Comparison of ENCODE assay signal across 2 cellular contexts in the genomic region with DNA sequence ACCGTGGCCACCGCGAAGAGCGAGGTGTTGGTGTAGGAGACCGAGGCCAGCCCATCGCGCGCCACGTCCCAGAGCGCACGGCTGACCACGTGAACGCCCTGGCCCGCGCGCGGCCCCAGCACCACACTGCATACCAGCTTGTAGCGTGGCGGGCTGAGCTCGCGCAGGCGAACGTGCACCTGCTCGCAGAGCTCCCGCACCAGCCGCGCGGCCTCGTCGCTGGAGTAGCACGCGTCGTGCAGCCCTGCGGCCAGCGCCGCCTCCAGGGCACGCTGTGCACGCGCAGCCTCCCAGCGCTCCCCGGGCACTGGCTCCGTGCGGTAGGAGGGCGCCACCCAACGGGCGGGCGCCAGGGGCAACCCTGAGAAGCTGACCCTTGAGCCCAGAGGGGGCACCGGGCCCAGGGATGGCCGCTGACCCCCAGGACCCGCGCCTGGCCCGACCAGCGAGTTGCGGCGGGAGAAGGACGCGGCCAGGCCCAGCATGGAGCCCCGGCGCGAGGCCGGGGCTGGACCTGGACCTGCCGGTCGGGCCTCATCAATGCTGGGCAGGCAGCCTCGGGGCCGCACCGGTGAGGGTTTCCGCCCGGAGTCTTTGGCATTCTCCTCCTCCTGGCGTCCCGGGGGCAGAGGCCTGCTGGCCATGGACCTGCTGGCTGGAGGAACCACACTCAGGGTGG.
TF ChIP-seq lines count a peak whose summit lies in the region.

No MANE protein-coding gene starts in this region.

TF ChIP-seq in GM12878, 131 proteins besides CTCF, POLR2A, EP300 and RAD21:
- TF ChIP-seq BMI1 (IDR thresholded peaks at IDR 0.05; ENCODE audit: borderline replicate concordance): no peak
- TF ChIP-seq SMAD5 (IDR thresholded peaks at IDR 0.05; ENCODE audit: low read depth): no peak
- no peak for TF ChIP-seq MYC (IDR thresholded peaks at IDR 0.05; ENCODE audit: insufficient read depth, insufficient read length, insufficient replicate concordance, low read length, severe bottlenecking)
- TF ChIP-seq, protein P1, sequence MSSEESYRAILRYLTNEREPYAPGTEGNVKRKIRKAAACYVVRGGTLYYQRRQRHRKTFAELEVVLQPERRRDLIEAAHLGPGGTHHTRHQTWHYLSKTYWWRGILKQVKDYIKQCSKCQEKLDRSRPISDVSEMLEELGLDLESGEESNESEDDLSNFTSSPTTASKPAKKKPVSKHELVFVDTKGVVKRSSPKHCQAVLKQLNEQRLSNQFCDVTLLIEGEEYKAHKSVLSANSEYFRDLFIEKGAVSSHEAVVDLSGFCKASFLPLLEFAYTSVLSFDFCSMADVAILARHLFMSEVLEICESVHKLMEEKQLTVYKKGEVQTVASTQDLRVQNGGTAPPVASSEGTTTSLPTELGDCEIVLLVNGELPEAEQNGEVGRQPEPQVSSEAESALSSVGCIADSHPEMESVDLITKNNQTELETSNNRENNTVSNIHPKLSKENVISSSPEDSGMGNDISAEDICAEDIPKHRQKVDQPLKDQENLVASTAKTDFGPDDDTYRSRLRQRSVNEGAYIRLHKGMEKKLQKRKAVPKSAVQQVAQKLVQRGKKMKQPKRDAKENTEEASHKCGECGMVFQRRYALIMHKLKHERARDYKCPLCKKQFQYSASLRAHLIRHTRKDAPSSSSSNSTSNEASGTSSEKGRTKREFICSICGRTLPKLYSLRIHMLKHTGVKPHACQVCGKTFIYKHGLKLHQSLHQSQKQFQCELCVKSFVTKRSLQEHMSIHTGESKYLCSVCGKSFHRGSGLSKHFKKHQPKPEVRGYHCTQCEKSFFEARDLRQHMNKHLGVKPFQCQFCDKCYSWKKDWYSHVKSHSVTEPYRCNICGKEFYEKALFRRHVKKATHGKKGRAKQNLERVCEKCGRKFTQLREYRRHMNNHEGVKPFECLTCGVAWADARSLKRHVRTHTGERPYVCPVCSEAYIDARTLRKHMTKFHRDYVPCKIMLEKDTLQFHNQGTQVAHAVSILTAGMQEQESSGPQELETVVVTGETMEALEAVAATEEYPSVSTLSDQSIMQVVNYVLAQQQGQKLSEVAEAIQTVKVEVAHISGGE (CRISPR knock-in tag; IDR thresholded peaks at IDR 0.05): no peak
- TF ChIP-seq MTA2 (IDR thresholded peaks at IDR 0.05; ENCODE audit: low read depth): no peak
- no peak for TF ChIP-seq CHD1 (IDR thresholded peaks at IDR 0.05; ENCODE audit: low read depth, low read length)
- TF ChIP-seq ATF7 (IDR thresholded peaks at IDR 0.05; ENCODE audit: low read depth): no peak
- TF ChIP-seq RBBP5 (conservative IDR thresholded peaks at IDR 0.05): no peak
- TF ChIP-seq, protein P2, sequence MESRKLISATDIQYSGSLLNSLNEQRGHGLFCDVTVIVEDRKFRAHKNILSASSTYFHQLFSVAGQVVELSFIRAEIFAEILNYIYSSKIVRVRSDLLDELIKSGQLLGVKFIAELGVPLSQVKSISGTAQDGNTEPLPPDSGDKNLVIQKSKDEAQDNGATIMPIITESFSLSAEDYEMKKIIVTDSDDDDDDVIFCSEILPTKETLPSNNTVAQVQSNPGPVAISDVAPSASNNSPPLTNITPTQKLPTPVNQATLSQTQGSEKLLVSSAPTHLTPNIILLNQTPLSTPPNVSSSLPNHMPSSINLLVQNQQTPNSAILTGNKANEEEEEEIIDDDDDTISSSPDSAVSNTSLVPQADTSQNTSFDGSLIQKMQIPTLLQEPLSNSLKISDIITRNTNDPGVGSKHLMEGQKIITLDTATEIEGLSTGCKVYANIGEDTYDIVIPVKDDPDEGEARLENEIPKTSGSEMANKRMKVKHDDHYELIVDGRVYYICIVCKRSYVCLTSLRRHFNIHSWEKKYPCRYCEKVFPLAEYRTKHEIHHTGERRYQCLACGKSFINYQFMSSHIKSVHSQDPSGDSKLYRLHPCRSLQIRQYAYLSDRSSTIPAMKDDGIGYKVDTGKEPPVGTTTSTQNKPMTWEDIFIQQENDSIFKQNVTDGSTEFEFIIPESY (IDR thresholded peaks at IDR 0.05): 0 out of 2 replicates have a peak, but pooled peaks have one; percentile 35
- TF ChIP-seq MEF2B (IDR thresholded peaks at IDR 0.05; ENCODE audit: partially characterized antibody, poor library complexity, severe bottlenecking): no peak
- TF ChIP-seq KLF5 (IDR thresholded peaks at IDR 0.05; ENCODE audit: partially characterized antibody): no peak
- 0 out of 2 replicates have a peak, but pooled peaks have one; percentile 42 for TF ChIP-seq GATAD2B (conservative IDR thresholded peaks at IDR 0.05; ENCODE audit: low read depth)
- no peak for TF ChIP-seq DPF2 (IDR thresholded peaks at IDR 0.05)
- no peak for TF ChIP-seq JUNB (IDR thresholded peaks at IDR 0.05)
TF ChIP-seq in GM12878: peak in this region for 2.

TF ChIP-seq in WTC11, 78 proteins besides CTCF, POLR2A, EP300 and RAD21:
- TF ChIP-seq ZNF396 (CRISPR knock-in tag; IDR thresholded peaks at IDR 0.05; ENCODE audit: borderline replicate concordance) (no peak), IRF2 (CRISPR knock-in tag; IDR thresholded peaks at IDR 0.05; ENCODE audit: borderline replicate concordance, low read depth) (no peak), ZNF121 (CRISPR knock-in tag; IDR thresholded peaks at IDR 0.05) (no peak), ZNF423 (CRISPR knock-in tag; IDR thresholded peaks at IDR 0.05) (no peak), MXD4 (CRISPR knock-in tag; IDR thresholded peaks at IDR 0.05; ENCODE audit: borderline replicate concordance) (no peak), ZNF219 (CRISPR knock-in tag; IDR thresholded peaks at IDR 0.05; ENCODE audit: borderline replicate concordance) (no peak), RORB (CRISPR knock-in tag; IDR thresholded peaks at IDR 0.05) (no peak), TEAD4 (CRISPR knock-in tag; IDR thresholded peaks at IDR 0.05) (no peak), ESRRA (CRISPR knock-in tag; IDR thresholded peaks at IDR 0.05; ENCODE audit: borderline replicate concordance) (no peak), GTF2I (CRISPR knock-in tag; conservative IDR thresholded peaks at IDR 0.05) (no peak), NR1H2 (CRISPR knock-in tag; IDR thresholded peaks at IDR 0.05) (no peak)
- TF ChIP-seq, protein P3, sequence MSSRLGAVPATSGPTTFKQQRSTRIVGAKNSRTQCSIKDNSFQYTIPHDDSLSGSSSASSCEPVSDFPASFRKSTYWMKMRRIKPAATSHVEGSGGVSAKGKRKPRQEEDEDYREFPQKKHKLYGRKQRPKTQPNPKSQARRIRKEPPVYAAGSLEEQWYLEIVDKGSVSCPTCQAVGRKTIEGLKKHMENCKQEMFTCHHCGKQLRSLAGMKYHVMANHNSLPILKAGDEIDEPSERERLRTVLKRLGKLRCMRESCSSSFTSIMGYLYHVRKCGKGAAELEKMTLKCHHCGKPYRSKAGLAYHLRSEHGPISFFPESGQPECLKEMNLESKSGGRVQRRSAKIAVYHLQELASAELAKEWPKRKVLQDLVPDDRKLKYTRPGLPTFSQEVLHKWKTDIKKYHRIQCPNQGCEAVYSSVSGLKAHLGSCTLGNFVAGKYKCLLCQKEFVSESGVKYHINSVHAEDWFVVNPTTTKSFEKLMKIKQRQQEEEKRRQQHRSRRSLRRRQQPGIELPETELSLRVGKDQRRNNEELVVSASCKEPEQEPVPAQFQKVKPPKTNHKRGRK (CRISPR knock-in tag; IDR thresholded peaks at IDR 0.05; ENCODE audit: borderline replicate concordance): no peak
- TF ChIP-seq, protein P4, sequence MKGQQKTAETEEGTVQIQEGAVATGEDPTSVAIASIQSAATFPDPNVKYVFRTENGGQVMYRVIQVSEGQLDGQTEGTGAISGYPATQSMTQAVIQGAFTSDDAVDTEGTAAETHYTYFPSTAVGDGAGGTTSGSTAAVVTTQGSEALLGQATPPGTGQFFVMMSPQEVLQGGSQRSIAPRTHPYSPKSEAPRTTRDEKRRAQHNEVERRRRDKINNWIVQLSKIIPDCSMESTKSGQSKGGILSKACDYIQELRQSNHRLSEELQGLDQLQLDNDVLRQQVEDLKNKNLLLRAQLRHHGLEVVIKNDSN (CRISPR knock-in tag; IDR thresholded peaks at IDR 0.05): no peak
- TF ChIP-seq, protein P5, sequence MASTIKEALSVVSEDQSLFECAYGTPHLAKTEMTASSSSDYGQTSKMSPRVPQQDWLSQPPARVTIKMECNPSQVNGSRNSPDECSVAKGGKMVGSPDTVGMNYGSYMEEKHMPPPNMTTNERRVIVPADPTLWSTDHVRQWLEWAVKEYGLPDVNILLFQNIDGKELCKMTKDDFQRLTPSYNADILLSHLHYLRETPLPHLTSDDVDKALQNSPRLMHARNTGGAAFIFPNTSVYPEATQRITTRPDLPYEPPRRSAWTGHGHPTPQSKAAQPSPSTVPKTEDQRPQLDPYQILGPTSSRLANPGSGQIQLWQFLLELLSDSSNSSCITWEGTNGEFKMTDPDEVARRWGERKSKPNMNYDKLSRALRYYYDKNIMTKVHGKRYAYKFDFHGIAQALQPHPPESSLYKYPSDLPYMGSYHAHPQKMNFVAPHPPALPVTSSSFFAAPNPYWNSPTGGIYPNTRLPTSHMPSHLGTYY (CRISPR knock-in tag; IDR thresholded peaks at IDR 0.05): no peak
- TF ChIP-seq, protein P6, sequence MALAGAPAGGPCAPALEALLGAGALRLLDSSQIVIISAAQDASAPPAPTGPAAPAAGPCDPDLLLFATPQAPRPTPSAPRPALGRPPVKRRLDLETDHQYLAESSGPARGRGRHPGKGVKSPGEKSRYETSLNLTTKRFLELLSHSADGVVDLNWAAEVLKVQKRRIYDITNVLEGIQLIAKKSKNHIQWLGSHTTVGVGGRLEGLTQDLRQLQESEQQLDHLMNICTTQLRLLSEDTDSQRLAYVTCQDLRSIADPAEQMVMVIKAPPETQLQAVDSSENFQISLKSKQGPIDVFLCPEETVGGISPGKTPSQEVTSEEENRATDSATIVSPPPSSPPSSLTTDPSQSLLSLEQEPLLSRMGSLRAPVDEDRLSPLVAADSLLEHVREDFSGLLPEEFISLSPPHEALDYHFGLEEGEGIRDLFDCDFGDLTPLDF (CRISPR knock-in tag; IDR thresholded peaks at IDR 0.05): no peak
- TF ChIP-seq, protein P7, sequence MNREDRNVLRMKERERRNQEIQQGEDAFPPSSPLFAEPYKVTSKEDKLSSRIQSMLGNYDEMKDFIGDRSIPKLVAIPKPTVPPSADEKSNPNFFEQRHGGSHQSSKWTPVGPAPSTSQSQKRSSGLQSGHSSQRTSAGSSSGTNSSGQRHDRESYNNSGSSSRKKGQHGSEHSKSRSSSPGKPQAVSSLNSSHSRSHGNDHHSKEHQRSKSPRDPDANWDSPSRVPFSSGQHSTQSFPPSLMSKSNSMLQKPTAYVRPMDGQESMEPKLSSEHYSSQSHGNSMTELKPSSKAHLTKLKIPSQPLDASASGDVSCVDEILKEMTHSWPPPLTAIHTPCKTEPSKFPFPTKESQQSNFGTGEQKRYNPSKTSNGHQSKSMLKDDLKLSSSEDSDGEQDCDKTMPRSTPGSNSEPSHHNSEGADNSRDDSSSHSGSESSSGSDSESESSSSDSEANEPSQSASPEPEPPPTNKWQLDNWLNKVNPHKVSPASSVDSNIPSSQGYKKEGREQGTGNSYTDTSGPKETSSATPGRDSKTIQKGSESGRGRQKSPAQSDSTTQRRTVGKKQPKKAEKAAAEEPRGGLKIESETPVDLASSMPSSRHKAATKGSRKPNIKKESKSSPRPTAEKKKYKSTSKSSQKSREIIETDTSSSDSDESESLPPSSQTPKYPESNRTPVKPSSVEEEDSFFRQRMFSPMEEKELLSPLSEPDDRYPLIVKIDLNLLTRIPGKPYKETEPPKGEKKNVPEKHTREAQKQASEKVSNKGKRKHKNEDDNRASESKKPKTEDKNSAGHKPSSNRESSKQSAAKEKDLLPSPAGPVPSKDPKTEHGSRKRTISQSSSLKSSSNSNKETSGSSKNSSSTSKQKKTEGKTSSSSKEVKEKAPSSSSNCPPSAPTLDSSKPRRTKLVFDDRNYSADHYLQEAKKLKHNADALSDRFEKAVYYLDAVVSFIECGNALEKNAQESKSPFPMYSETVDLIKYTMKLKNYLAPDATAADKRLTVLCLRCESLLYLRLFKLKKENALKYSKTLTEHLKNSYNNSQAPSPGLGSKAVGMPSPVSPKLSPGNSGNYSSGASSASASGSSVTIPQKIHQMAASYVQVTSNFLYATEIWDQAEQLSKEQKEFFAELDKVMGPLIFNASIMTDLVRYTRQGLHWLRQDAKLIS (CRISPR knock-in tag; IDR thresholded peaks at IDR 0.05; ENCODE audit: borderline replicate concordance): no peak
- TF ChIP-seq, protein P8, sequence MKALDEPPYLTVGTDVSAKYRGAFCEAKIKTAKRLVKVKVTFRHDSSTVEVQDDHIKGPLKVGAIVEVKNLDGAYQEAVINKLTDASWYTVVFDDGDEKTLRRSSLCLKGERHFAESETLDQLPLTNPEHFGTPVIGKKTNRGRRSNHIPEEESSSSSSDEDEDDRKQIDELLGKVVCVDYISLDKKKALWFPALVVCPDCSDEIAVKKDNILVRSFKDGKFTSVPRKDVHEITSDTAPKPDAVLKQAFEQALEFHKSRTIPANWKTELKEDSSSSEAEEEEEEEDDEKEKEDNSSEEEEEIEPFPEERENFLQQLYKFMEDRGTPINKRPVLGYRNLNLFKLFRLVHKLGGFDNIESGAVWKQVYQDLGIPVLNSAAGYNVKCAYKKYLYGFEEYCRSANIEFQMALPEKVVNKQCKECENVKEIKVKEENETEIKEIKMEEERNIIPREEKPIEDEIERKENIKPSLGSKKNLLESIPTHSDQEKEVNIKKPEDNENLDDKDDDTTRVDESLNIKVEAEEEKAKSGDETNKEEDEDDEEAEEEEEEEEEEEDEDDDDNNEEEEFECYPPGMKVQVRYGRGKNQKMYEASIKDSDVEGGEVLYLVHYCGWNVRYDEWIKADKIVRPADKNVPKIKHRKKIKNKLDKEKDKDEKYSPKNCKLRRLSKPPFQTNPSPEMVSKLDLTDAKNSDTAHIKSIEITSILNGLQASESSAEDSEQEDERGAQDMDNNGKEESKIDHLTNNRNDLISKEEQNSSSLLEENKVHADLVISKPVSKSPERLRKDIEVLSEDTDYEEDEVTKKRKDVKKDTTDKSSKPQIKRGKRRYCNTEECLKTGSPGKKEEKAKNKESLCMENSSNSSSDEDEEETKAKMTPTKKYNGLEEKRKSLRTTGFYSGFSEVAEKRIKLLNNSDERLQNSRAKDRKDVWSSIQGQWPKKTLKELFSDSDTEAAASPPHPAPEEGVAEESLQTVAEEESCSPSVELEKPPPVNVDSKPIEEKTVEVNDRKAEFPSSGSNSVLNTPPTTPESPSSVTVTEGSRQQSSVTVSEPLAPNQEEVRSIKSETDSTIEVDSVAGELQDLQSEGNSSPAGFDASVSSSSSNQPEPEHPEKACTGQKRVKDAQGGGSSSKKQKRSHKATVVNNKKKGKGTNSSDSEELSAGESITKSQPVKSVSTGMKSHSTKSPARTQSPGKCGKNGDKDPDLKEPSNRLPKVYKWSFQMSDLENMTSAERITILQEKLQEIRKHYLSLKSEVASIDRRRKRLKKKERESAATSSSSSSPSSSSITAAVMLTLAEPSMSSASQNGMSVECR (CRISPR knock-in tag; IDR thresholded peaks at IDR 0.05; ENCODE audit: borderline replicate concordance): no peak
- TF ChIP-seq, protein P9, sequence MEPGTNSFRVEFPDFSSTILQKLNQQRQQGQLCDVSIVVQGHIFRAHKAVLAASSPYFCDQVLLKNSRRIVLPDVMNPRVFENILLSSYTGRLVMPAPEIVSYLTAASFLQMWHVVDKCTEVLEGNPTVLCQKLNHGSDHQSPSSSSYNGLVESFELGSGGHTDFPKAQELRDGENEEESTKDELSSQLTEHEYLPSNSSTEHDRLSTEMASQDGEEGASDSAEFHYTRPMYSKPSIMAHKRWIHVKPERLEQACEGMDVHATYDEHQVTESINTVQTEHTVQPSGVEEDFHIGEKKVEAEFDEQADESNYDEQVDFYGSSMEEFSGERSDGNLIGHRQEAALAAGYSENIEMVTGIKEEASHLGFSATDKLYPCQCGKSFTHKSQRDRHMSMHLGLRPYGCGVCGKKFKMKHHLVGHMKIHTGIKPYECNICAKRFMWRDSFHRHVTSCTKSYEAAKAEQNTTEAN (CRISPR knock-in tag; IDR thresholded peaks at IDR 0.05): no peak
- TF ChIP-seq, protein P10, sequence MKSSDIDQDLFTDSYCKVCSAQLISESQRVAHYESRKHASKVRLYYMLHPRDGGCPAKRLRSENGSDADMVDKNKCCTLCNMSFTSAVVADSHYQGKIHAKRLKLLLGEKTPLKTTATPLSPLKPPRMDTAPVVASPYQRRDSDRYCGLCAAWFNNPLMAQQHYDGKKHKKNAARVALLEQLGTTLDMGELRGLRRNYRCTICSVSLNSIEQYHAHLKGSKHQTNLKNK (CRISPR knock-in tag; IDR thresholded peaks at IDR 0.05): no peak
